ENCODE assay signal across 1 cellular context in genomic region chr11:695606-696381, GRCh38.
TF ChIP-seq lines count a peak whose summit lies in the region.

Gene TMEM80, plus strand, starts transcription at chr11:695816. Its CDS starts 12 bp downstream, at chr11:695828.

TF ChIP-seq in HepG2, 621 proteins besides CTCF, POLR2A, EP300 and RAD21 (continued from another document and continues in another):
- TF ChIP-seq PCBP1 (IDR thresholded peaks at IDR 0.05; ENCODE audit: borderline replicate concordance, low read depth, low read length) (no peak), ZNF703 (CRISPR knock-in tag; IDR thresholded peaks at IDR 0.05; ENCODE audit: borderline replicate concordance) (0 out of 2 replicates have a peak, but pooled peaks have one; percentile 27), TOE1 (CRISPR knock-in tag; IDR thresholded peaks at IDR 0.05) (no peak; the same call in 1 of the 2 replicates), NFE2L2 (IDR thresholded peaks at IDR 0.05; ENCODE audit: low read length) (no peak), ZNF704 (CRISPR knock-in tag; IDR thresholded peaks at IDR 0.05; ENCODE audit: borderline replicate concordance) (0 out of 2 replicates have a peak, but pooled peaks have one; percentile 79), CHD2 (IDR thresholded peaks at IDR 0.05; ENCODE audit: low read depth, low read length) (no peak), TAF1 (CRISPR knock-in tag; IDR thresholded peaks at IDR 0.05) (peak; percentile 87), CSRNP2 (CRISPR knock-in tag; conservative IDR thresholded peaks at IDR 0.05; ENCODE audit: low read depth) (no peak), PHF20 (CRISPR knock-in tag; IDR thresholded peaks at IDR 0.05) (peak; percentile 58), RCOR2 (CRISPR knock-in tag; IDR thresholded peaks at IDR 0.05) (no peak), MED8 (CRISPR knock-in tag; IDR thresholded peaks at IDR 0.05; ENCODE audit: insufficient replicate concordance) (peak; percentile 54), SPEN (CRISPR knock-in tag; IDR thresholded peaks at IDR 0.05; ENCODE audit: low read depth) (peak; percentile 90), NAIF1 (CRISPR knock-in tag; IDR thresholded peaks at IDR 0.05; ENCODE audit: borderline replicate concordance) (no peak), CCDC6 (CRISPR knock-in tag; IDR thresholded peaks at IDR 0.05) (peak; percentile 97), FOXO1 (CRISPR knock-in tag; IDR thresholded peaks at IDR 0.05) (0 out of 2 replicates have a peak, but pooled peaks have one; percentile 28), PAWR (CRISPR knock-in tag; IDR thresholded peaks at IDR 0.05; ENCODE audit: borderline replicate concordance) (no peak), RXRB (CRISPR knock-in tag; IDR thresholded peaks at IDR 0.05; ENCODE audit: borderline replicate concordance) (no peak), ZNF546 (CRISPR knock-in tag; conservative IDR thresholded peaks at IDR 0.05) (peak; percentile 43; the same call in 1 of the 2 replicates), ZBTB38 (CRISPR knock-in tag; IDR thresholded peaks at IDR 0.05) (peak; percentile 45; the same call in 1 of the 2 replicates), HES4 (CRISPR knock-in tag; IDR thresholded peaks at IDR 0.05; ENCODE audit: borderline replicate concordance) (peak; percentile 75; the same call in 1 of the 2 replicates), ZNF563 (CRISPR knock-in tag; IDR thresholded peaks at IDR 0.05) (peak; percentile 70), ZNF510 (CRISPR knock-in tag; IDR thresholded peaks at IDR 0.05; ENCODE audit: low read depth) (no peak), ZFP36 (IDR thresholded peaks at IDR 0.05; ENCODE audit: borderline replicate concordance, low read depth, low read length, partially characterized antibody) (no peak), ZNF512B (CRISPR knock-in tag; IDR thresholded peaks at IDR 0.05; ENCODE audit: borderline replicate concordance) (no peak), ZFP90 (CRISPR knock-in tag; IDR thresholded peaks at IDR 0.05; ENCODE audit: borderline replicate concordance) (no peak), KDM6A (CRISPR knock-in tag; IDR thresholded peaks at IDR 0.05; ENCODE audit: low read depth) (no peak), MTERF4 (CRISPR knock-in tag; IDR thresholded peaks at IDR 0.05) (peak; percentile 81), RARA (CRISPR knock-in tag; IDR thresholded peaks at IDR 0.05) (no peak), ZNF232 (CRISPR knock-in tag; IDR thresholded peaks at IDR 0.05; ENCODE audit: borderline replicate concordance) (no peak; the same call in 1 of the 2 replicates), ZNF570 (CRISPR knock-in tag; IDR thresholded peaks at IDR 0.05; ENCODE audit: borderline replicate concordance) (no peak), HNRNPL (IDR thresholded peaks at IDR 0.05; ENCODE audit: low read depth, low read length) (no peak), ZFYVE20 (CRISPR knock-in tag; IDR thresholded peaks at IDR 0.05; ENCODE audit: borderline replicate concordance, low read depth) (peak; percentile 55; the same call in 1 of the 2 replicates), NRL (CRISPR knock-in tag; IDR thresholded peaks at IDR 0.05; ENCODE audit: borderline replicate concordance) (peak; percentile 89; the same call in 1 of the 2 replicates), GTF3A (CRISPR knock-in tag; conservative IDR thresholded peaks at IDR 0.05) (no peak; the same call in 1 of the 2 replicates), ZNF329 (CRISPR knock-in tag; IDR thresholded peaks at IDR 0.05; ENCODE audit: low read depth) (0 out of 2 replicates have a peak, but pooled peaks have one; percentile 41), ZBTB2 (CRISPR knock-in tag; IDR thresholded peaks at IDR 0.05; ENCODE audit: low read depth) (peak; percentile 94), ZNF761 (CRISPR knock-in tag; conservative IDR thresholded peaks at IDR 0.05) (no peak), BCL6 (CRISPR knock-in tag; IDR thresholded peaks at IDR 0.05) (no peak), ISL2 (CRISPR knock-in tag; IDR thresholded peaks at IDR 0.05) (peak; percentile 25; the same call in 1 of the 2 replicates)
- TF ChIP-seq, protein P1, sequence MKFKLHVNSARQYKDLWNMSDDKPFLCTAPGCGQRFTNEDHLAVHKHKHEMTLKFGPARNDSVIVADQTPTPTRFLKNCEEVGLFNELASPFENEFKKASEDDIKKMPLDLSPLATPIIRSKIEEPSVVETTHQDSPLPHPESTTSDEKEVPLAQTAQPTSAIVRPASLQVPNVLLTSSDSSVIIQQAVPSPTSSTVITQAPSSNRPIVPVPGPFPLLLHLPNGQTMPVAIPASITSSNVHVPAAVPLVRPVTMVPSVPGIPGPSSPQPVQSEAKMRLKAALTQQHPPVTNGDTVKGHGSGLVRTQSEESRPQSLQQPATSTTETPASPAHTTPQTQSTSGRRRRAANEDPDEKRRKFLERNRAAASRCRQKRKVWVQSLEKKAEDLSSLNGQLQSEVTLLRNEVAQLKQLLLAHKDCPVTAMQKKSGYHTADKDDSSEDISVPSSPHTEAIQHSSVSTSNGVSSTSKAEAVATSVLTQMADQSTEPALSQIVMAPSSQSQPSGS (CRISPR knock-in tag; IDR thresholded peaks at IDR 0.05) = 0 out of 2 replicates have a peak, but pooled peaks have one; percentile 6
- TF ChIP-seq, protein P2, sequence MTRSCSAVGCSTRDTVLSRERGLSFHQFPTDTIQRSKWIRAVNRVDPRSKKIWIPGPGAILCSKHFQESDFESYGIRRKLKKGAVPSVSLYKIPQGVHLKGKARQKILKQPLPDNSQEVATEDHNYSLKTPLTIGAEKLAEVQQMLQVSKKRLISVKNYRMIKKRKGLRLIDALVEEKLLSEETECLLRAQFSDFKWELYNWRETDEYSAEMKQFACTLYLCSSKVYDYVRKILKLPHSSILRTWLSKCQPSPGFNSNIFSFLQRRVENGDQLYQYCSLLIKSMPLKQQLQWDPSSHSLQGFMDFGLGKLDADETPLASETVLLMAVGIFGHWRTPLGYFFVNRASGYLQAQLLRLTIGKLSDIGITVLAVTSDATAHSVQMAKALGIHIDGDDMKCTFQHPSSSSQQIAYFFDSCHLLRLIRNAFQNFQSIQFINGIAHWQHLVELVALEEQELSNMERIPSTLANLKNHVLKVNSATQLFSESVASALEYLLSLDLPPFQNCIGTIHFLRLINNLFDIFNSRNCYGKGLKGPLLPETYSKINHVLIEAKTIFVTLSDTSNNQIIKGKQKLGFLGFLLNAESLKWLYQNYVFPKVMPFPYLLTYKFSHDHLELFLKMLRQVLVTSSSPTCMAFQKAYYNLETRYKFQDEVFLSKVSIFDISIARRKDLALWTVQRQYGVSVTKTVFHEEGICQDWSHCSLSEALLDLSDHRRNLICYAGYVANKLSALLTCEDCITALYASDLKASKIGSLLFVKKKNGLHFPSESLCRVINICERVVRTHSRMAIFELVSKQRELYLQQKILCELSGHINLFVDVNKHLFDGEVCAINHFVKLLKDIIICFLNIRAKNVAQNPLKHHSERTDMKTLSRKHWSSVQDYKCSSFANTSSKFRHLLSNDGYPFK (CRISPR knock-in tag; IDR thresholded peaks at IDR 0.05; ENCODE audit: borderline replicate concordance) = peak; percentile 49; the same call in 1 of the 2 replicates
- TF ChIP-seq, protein P3, sequence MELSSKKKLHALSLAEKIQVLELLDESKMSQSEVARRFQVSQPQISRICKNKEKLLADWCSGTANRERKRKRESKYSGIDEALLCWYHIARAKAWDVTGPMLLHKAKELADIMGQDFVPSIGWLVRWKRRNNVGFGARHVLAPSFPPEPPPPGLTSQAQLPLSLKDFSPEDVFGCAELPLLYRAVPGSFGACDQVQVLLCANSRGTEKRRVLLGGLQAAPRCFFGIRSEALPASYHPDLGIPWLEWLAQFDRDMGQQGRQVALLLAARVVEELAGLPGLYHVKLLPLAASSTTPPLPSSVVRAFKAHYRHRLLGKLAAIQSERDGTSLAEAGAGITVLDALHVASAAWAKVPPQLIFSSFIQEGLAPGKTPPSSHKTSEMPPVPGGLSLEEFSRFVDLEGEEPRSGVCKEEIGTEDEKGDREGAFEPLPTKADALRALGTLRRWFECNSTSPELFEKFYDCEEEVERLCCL (CRISPR knock-in tag; IDR thresholded peaks at IDR 0.05; ENCODE audit: borderline replicate concordance) = no peak
- TF ChIP-seq, protein P4, sequence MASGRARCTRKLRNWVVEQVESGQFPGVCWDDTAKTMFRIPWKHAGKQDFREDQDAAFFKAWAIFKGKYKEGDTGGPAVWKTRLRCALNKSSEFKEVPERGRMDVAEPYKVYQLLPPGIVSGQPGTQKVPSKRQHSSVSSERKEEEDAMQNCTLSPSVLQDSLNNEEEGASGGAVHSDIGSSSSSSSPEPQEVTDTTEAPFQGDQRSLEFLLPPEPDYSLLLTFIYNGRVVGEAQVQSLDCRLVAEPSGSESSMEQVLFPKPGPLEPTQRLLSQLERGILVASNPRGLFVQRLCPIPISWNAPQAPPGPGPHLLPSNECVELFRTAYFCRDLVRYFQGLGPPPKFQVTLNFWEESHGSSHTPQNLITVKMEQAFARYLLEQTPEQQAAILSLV (CRISPR knock-in tag; IDR thresholded peaks at IDR 0.05; ENCODE audit: borderline replicate concordance) = peak; percentile 83; the same call in 1 of the 2 replicates
- TF ChIP-seq, protein P5, sequence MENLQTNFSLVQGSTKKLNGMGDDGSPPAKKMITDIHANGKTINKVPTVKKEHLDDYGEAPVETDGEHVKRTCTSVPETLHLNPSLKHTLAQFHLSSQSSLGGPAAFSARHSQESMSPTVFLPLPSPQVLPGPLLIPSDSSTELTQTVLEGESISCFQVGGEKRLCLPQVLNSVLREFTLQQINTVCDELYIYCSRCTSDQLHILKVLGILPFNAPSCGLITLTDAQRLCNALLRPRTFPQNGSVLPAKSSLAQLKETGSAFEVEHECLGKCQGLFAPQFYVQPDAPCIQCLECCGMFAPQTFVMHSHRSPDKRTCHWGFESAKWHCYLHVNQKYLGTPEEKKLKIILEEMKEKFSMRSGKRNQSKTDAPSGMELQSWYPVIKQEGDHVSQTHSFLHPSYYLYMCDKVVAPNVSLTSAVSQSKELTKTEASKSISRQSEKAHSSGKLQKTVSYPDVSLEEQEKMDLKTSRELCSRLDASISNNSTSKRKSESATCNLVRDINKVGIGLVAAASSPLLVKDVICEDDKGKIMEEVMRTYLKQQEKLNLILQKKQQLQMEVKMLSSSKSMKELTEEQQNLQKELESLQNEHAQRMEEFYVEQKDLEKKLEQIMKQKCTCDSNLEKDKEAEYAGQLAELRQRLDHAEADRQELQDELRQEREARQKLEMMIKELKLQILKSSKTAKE (CRISPR knock-in tag; IDR thresholded peaks at IDR 0.05; ENCODE audit: borderline replicate concordance) = no peak
- TF ChIP-seq, protein P6, sequence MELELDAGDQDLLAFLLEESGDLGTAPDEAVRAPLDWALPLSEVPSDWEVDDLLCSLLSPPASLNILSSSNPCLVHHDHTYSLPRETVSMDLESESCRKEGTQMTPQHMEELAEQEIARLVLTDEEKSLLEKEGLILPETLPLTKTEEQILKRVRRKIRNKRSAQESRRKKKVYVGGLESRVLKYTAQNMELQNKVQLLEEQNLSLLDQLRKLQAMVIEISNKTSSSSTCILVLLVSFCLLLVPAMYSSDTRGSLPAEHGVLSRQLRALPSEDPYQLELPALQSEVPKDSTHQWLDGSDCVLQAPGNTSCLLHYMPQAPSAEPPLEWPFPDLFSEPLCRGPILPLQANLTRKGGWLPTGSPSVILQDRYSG (CRISPR knock-in tag; IDR thresholded peaks at IDR 0.05) = no peak
